ENCODE assay signal across 17 cellular contexts in the genomic region with DNA sequence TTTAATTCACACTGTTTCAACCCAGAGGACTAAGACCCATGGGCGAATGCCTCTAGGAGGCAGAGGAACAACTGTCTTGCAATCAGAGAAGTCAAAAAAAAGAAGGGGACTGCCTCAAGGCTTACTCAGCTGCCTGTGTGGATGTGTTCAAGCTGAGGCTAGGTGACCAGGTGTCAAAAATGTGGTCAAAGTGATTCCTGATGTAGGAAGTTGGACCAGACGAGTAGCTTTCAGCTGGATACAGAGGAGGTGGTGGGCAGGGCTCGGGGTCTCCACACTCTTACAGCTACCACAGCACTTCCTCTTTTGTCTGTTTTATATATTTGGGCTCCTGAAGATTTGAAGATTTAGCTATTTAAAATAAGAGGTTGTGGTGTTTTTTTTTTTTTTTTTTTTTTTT. TPM values are rescaled to one million over a fixed set of nuclear protein-coding genes. Genes with fewer than 3 reads are reported as not detected.
A peak's percentile ranks its signal among the peaks of the same experiment; 100 is the strongest.
DNase-seq lines count a peak whose midpoint lies in the region; ATAC-seq, FAIRE-seq and TF ChIP-seq lines count a peak whose summit lies in the region.
"Had no signal": no experiment of that assay in that cellular context is flagged by ENCODE, and none has a peak within 500 bp of the region (broad histone marks: within the 10 kb centered on the region; RNA-seq: fewer than 3 reads in every experiment).

No MANE protein-coding gene starts in this region.

- no peak for TF ChIP-seq EP300 in HepG2 (IDR thresholded peaks at IDR 0.05; ENCODE audit: low read depth in 2 of 2, low read length in 2 of 2)
- no peak for TF ChIP-seq EP300 in HepG2 (CRISPR knock-in tag; IDR thresholded peaks at IDR 0.05; ENCODE audit: borderline replicate concordance)

- ATAC-seq in GM18502 (IDR thresholded peaks at IDR 0.05; ENCODE audit: poor library complexity, unreplicated experiment) (peak; percentile 39), naive B cell (ENCODE audit: low read depth in 2 of 2) (peak; percentile 53 to 68), HepG2 (no peak), HG03280 (IDR thresholded peaks at IDR 0.05; ENCODE audit: unreplicated experiment) (no peak)
- ATAC-seq: left lobe of liver, WTC11 had no signal

- no peaks in the 10 kb centered on the region for H3K27me3 Mint-ChIP-seq in naive B cell

- TF ChIP-seq POLR2A in HepG2 (IDR thresholded peaks at IDR 0.05; ENCODE audit: insufficient read depth in 1 of 2, low read depth in 2 of 2, low read length in 2 of 2): no peak

- H3K9me3 ChIP-seq in HepG2 (ENCODE audit: low read length) (no peaks in the 10 kb centered on the region), OCI-LY7 (ENCODE audit: low read length) (no peaks in the 10 kb centered on the region)
- H3K9me3 ChIP-seq: right atrium auricular region had no signal

- peaks cover 0 to 4% of the 10 kb centered on the region in 2 experiments; a peak in 1 of 5 replicates for H3K27me3 ChIP-seq in HepG2 (ENCODE audit: control insufficient read depth in 1 of 2, insufficient read depth in 2 of 2, low read length in 2 of 2)
- H3K27me3 ChIP-seq: hepatocyte, right atrium auricular region had no signal

- WGBS in HepG2 (ENCODE audit: low lambda C conversion rate): 3% methylated on average over 3 of the region's 3 CpGs

- H3K4me1 ChIP-seq in HepG2 (ENCODE audit: insufficient read depth, low read length) (no peaks in the 10 kb centered on the region), OCI-LY7 (ENCODE audit: insufficient read depth, low read length, poor library complexity, severe bottlenecking) (no peaks in the 10 kb centered on the region)
- H3K4me1 ChIP-seq: right atrium auricular region had no signal

- H4K20me1 ChIP-seq in HepG2 (ENCODE audit: insufficient read depth, low read length): no peaks in the 10 kb centered on the region
- H4K20me1 ChIP-seq in OCI-LY7 (ENCODE audit: insufficient read depth, low read length): no peaks in the 10 kb centered on the region

- no peak for TF ChIP-seq RAD21 in HepG2 (CRISPR knock-in tag; IDR thresholded peaks at IDR 0.05)

- H3K36me3 Mint-ChIP-seq in naive B cell: no peaks in the 10 kb centered on the region
- H3K36me3 Mint-ChIP-seq: WTC11 had no signal

- DNase-seq in CD1c-positive myeloid dendritic cell (ENCODE audit: extremely low spot score): peak; percentile 46
- peak; percentile 34 for DNase-seq in UCSD-AML1 (lab: John Stamatoyannopoulos, UW; ENCODE audit: unreplicated experiment)
- DNase-seq in naive B cell: no peak
- DNase-seq in HepG2 (ENCODE audit: low spot score): no peak
- DNase-seq in OCI-LY7 (ENCODE audit: low spot score): no peak
- DNase-seq: activated naive CD4-positive, alpha-beta T cell treated with Interleukin-2 at 50 U/mL for 16 hours; NCI-H1092; NCI-H2227 treated with DMSO at 0.1 percent for 48 hours; stimulated activated CD4-positive, alpha-beta T cell treated with anti-CD3 and anti-CD28 coated beads, Interleukin-2, amount 100 ng/mL, for 24 hours had no signal

- in situ Hi-C loops in HepG2 (cut with HindIII; ENCODE audit: extremely low pct_ligation_motif_present, low pct_unique_long_range_greater_than_20kb): no loop called here

- no peak overlapping the region for H3K27ac ChIP-seq in HepG2 (ENCODE audit: extremely low read length, insufficient read depth, low read length)
- H3K27ac ChIP-seq in OCI-LY7 (ENCODE audit: low read depth, low read length, poor library complexity, severe bottlenecking): no peak overlapping the region
- H3K27ac ChIP-seq: hepatocyte, right atrium auricular region, SK-N-MC had no signal

- BruUV-seq in HepG2 (replicated peaks; lab: Mats Ljungman, UMichigan): no TSS peak
- BruUV-seq in OCI-LY7 (replicated peaks; lab: Mats Ljungman, UMichigan): no TSS peak

- H2AFZ ChIP-seq in HepG2 (ENCODE audit: low read length): no peak overlapping the region
- no peak overlapping the region for H2AFZ ChIP-seq in OCI-LY7 (ENCODE audit: low read length)
- H2AFZ ChIP-seq: hepatocyte had no signal

- no peaks in the 10 kb centered on the region for H3K9me2 ChIP-seq in OCI-LY7 (ENCODE audit: insufficient read depth, low read length)

- no peak overlapping the region for H3K9ac ChIP-seq in HepG2 (ENCODE audit: insufficient read depth, low read depth, low read length)

- peak overlapping the region in 3 of 8 donors; percentile 24 to 74 (median 38) for H3K4me3 Mint-ChIP-seq in naive B cell
- H3K4me3 Mint-ChIP-seq: WTC11 had no signal

- POLR2A ChIA-PET in HepG2 (lab: Yijun Ruan, JAX): no interaction called here
- POLR2A ChIA-PET in OCI-LY7 (lab: Charles Lee): interaction anchor here (0.5 to 0.7 kb wide), 8 partner anchors 17 to 697 kb away, joined by 3 to 5 read pairs (median 4); no protein-coding TSS in a partner anchor

- CTCF ChIA-PET in HepG2 (lab: Yijun Ruan, JAX; ENCODE audit: low intra/inter-chr PET ratio, low total read pairs): no interaction called here
- CTCF ChIA-PET in OCI-LY7 (lab: Charles Lee; ENCODE audit: unreplicated experiment): interaction anchor here (0.6 kb wide), 1 partner anchor 46 kb away, joined by 3 read pairs; no protein-coding TSS in a partner anchor

- no peak for TF ChIP-seq CTCF in HepG2 (CRISPR knock-in tag; IDR thresholded peaks at IDR 0.05)
- TF ChIP-seq CTCF in OCI-LY7 (conservative IDR thresholded peaks at IDR 0.05; ENCODE audit: low read length): no peak

- peak overlapping the region; percentile 42 to 91 (median 64) for H3K27ac Mint-ChIP-seq in naive B cell
- H3K27ac Mint-ChIP-seq: WTC11 had no signal

- peaks cover 31 to 39% (median 35%) of the 10 kb centered on the region in 3 donors for H3K4me1 Mint-ChIP-seq in naive B cell
- H3K4me1 Mint-ChIP-seq: WTC11 had no signal

- H3K4me2 ChIP-seq in HepG2 (ENCODE audit: low read depth, low read length) (no peak overlapping the region), OCI-LY7 (ENCODE audit: low read length) (no peak overlapping the region)
- H3K4me2 ChIP-seq: hepatocyte had no signal

- no peak overlapping the region for H3K4me3 ChIP-seq in HepG2 (replicated peaks in 1 of 3; ENCODE audit: insufficient read depth in 1 of 3, low read depth in 2 of 3, low read length in 3 of 3)
- H3K4me3 ChIP-seq in OCI-LY7 (ENCODE audit: low read depth, low read length, poor library complexity, severe bottlenecking): no peak overlapping the region
- H3K4me3 ChIP-seq: hepatocyte, right atrium auricular region, SK-N-MC had no signal

- H3K79me2 ChIP-seq in HepG2 (ENCODE audit: insufficient read depth, low read length): no peaks in the 10 kb centered on the region
- H3K79me2 ChIP-seq in OCI-LY7 (ENCODE audit: insufficient read depth, low read depth, low read length): no peaks in the 10 kb centered on the region
- H3K79me2 ChIP-seq: hepatocyte had no signal

- FAIRE-seq in HepG2 (lab: Jason Lieb, UNC): no peak
- FAIRE-seq: G401.6 had no signal

- H3K36me3 ChIP-seq in HepG2 (replicated peaks in 1 of 2; ENCODE audit: control insufficient read depth in 1 of 2, insufficient read depth in 2 of 2, low read length in 2 of 2): no peaks in the 10 kb centered on the region
- H3K36me3 ChIP-seq in OCI-LY7 (ENCODE audit: insufficient read depth, low read length): no peaks in the 10 kb centered on the region
- H3K36me3 ChIP-seq: right atrium auricular region had no signal

- H3K9me3 Mint-ChIP-seq in naive B cell: no peaks in the 10 kb centered on the region
- H3K9me3 Mint-ChIP-seq: WTC11 had no signal

- intact Hi-C loops in HepG2 (cut with micrococcal nuclease; ENCODE audit: unreplicated experiment): no loop called here
- intact Hi-C loops in OCI-LY7 (cut with micrococcal nuclease; ENCODE audit: unreplicated experiment): no loop called here

TF ChIP-seq in HepG2, 621 proteins besides CTCF, POLR2A, EP300 and RAD21 (continues in another document):
- no peak for TF ChIP-seq POGZ (CRISPR knock-in tag; IDR thresholded peaks at IDR 0.05)
- no peak for TF ChIP-seq SNRNP70 (IDR thresholded peaks at IDR 0.05; ENCODE audit: low read depth, low read length)
- no peak for TF ChIP-seq MXI1 (IDR thresholded peaks at IDR 0.05; ENCODE audit: borderline replicate concordance, low read depth, low read length)
- TF ChIP-seq IRF2 (CRISPR knock-in tag; IDR thresholded peaks at IDR 0.05): no peak
- TF ChIP-seq NFE2 (CRISPR knock-in tag; IDR thresholded peaks at IDR 0.05): no peak
- TF ChIP-seq, protein P1, sequence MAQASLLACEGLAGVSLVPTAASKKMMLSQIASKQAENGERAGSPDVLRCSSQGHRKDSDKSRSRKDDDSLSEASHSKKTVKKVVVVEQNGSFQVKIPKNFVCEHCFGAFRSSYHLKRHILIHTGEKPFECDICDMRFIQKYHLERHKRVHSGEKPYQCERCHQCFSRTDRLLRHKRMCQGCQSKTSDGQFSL (CRISPR knock-in tag; IDR thresholded peaks at IDR 0.05): no peak

RNA-seq across cellular contexts. Expression of a gene that starts 58.6 kb away (rescaled TPM):
- polyA plus RNA-seq in naive B cell (ENCODE audit: low read depth in 6 of 6) (1 to 10 TPM; 1.8 to 6.4 (median 3.3) TPM), HepG2 (2011; rRNA removed) (51.0 and 60.0 TPM in 2 replicates)
- total RNA-seq in HepG2 (2016; rRNA removed; fragmentation: Illumina TruSeq; extraction: Trizol) (1.8 and 2.6 TPM in 2 replicates), OCI-LY7 (2022) (0.11 TPM in 1 of 2 replicates, not detected in the other)
- total RNA-seq in HepG2 (2016; cell fraction: cytosol; rRNA removed; fragmentation: Illumina TruSeq; extraction: Trizol; ENCODE audit: low read depth): 0.44 and 0.61 TPM in 2 replicates
- 2.3 and 2.7 TPM in 2 replicates for total RNA-seq in HepG2 (2016; cell fraction: insoluble cytoplasmic fraction; rRNA removed; fragmentation: Illumina TruSeq; extraction: Trizol)
- 1.5 TPM in 2 replicates for total RNA-seq in HepG2 (2016; cell fraction: membrane; rRNA removed; fragmentation: Illumina TruSeq; extraction: Trizol)
- 3.0 and 4.3 TPM in 2 replicates for total RNA-seq in HepG2 (2016; cell fraction: nucleus; rRNA removed; fragmentation: Illumina TruSeq; extraction: Trizol)
- polyA plus RNA-seq in HepG2 (2011; cell fraction: cytosol; rRNA removed): 29.3 and 36.0 TPM in 2 replicates
- polyA plus RNA-seq in HepG2 (2011; cell fraction: nucleus; rRNA removed): 35.5 and 51.8 TPM in 2 replicates
- polyA plus RNA-seq in HepG2 (2012): 145 and 159 TPM in 2 replicates
- polyA plus RNA-seq in HepG2 (2016; cell fraction: cytosol; fragmentation: Illumina TruSeq; extraction: Trizol; ENCODE audit: low read depth): 0.21 and 0.42 TPM in 2 replicates
- 3.5 and 4.1 TPM in 2 replicates for polyA plus RNA-seq in HepG2 (2016; cell fraction: insoluble cytoplasmic fraction; fragmentation: Illumina TruSeq; extraction: Trizol; ENCODE audit: low read depth)
- 0.93 and 1.1 TPM in 2 replicates for polyA plus RNA-seq in HepG2 (2016; cell fraction: membrane; fragmentation: Illumina TruSeq; extraction: Trizol; ENCODE audit: low read depth)
- 5.9 and 7.0 TPM in 2 replicates for polyA plus RNA-seq in HepG2 (2016; cell fraction: nucleus; fragmentation: Illumina TruSeq; extraction: Trizol; ENCODE audit: insufficient read depth, low read depth)
- polyA minus RNA-seq in HepG2 (2011; rRNA and poly(A)+ RNA removed; ENCODE audit: low replicate concordance): 17.6 and 68.5 TPM in 2 replicates
- polyA minus RNA-seq in HepG2 (2011; cell fraction: cytosol; rRNA and poly(A)+ RNA removed): 59.1 and 63.2 TPM in 2 replicates
- 23.0 and 31.6 TPM in 2 replicates for polyA minus RNA-seq in HepG2 (2011; cell fraction: nucleus; rRNA and poly(A)+ RNA removed)
- total RNA-seq in OCI-LY7 (2014; rRNA removed; shearing (Covaris generic)): 0.05 and 0.35 TPM in 2 replicates

Comparison
In these comparisons a context has a peak if more than half of its experiments do, and no peak if none do; other contexts are left out.
1. DNase-seq: peak in CD1c-positive myeloid dendritic cell (single experiment) and UCSD-AML1 (single experiment); none in naive B cell (single experiment), HepG2 (single experiment) and OCI-LY7 (single experiment).
2. ATAC-seq: peak in GM18502 (single experiment) and naive B cell (2 of 2); none in HepG2 (single experiment) and HG03280 (single experiment).